9 cellular contexts compared by ENCODE assay signal in genomic region chr4:90570615-90571014, GRCh38.
"Had no signal": no experiment of that assay in that cellular context is flagged by ENCODE, and none has a peak within 500 bp of the region (broad histone marks: within the 10 kb centered on the region; RNA-seq: fewer than 3 reads in every experiment).

No MANE protein-coding gene starts in this region.

- ATAC-seq: GM23338, HCT116, K562 had no signal

- H3K4me2 ChIP-seq: GM23338 had no signal

- H2AFZ ChIP-seq: GM23338 had no signal

- DNase-seq: H7, HFFc6, IMR-90, Kasumi-1, KG1 had no signal

- H3K9me3 ChIP-seq: HAP-1 had no signal

- H3K36me3 ChIP-seq: HAP-1 had no signal

- H3K4me3 ChIP-seq: GM23338, HAP-1, K562 had no signal
